21 cellular contexts compared by ENCODE assay signal in genomic region chr5:131542723-131543122, GRCh38.
DNase-seq lines count a peak whose midpoint lies in the region; ATAC-seq and TF ChIP-seq lines count a peak whose summit lies in the region.
"Had no signal": no experiment of that assay in that cellular context is flagged by ENCODE, and none has a peak within 500 bp of the region (broad histone marks: within the 10 kb centered on the region; RNA-seq: fewer than 3 reads in every experiment).

No MANE protein-coding gene starts in this region.

- no peaks in the 10 kb centered on the region for H3K9me3 ChIP-seq in A673 (ENCODE audit: low read depth, low read length, poor library complexity, severe bottlenecking)
- no peaks in the 10 kb centered on the region for H3K9me3 ChIP-seq in liver (ENCODE audit: control insufficient read depth in 4 of 4, low read length in 3 of 4)

- no peaks in the 10 kb centered on the region for H3K27me3 Mint-ChIP-seq in activated CD4-positive, alpha-beta T cell treated with anti-CD3 and anti-CD28 coated beads for 36 hours
- no peaks in the 10 kb centered on the region for H3K27me3 Mint-ChIP-seq in activated CD4-positive, alpha-beta T cell treated with anti-CD3 and anti-CD28 coated beads, Interleukin-2, amount 10 ng/mL, durations not matched to agents 7 days and 5 days
- H3K27me3 Mint-ChIP-seq in T-cell, result no peaks in the 10 kb centered on the region

- peak overlapping the region; percentile 7 for H3K4me3 Mint-ChIP-seq in activated CD4-positive, alpha-beta T cell treated with anti-CD3 and anti-CD28 coated beads for 36 hours
- H3K4me3 Mint-ChIP-seq in activated CD4-positive, alpha-beta T cell treated with anti-CD3 and anti-CD28 coated beads, Interleukin-2, amount 10 ng/mL, durations not matched to agents 7 days and 5 days, result no peak overlapping the region
- peak overlapping the region; percentile 40 to 92 (median 52) for H3K4me3 Mint-ChIP-seq in T-cell
- H3K4me3 Mint-ChIP-seq: HFFc6 had no signal

- no peak overlapping the region for H3K27ac ChIP-seq in A673 (ENCODE audit: low read depth, low read length, poor library complexity, severe bottlenecking)
- H3K27ac ChIP-seq in liver (ENCODE audit: low read depth in 1 of 2, low read length in 2 of 2), result peak overlapping the region; percentile 38 to 57
- H3K27ac ChIP-seq: 22Rv1, KMS-11 had no signal

- TSS peak; percentile 6 for BruUV-seq in A673 (replicated peaks; lab: Mats Ljungman, UMichigan)

- intact Hi-C loops in activated CD4-positive, alpha-beta T cell treated with anti-CD3 and anti-CD28 coated beads for 36 hours (cut with DNase I, micrococcal nuclease), result loop anchor here (5.0 kb wide), 2 partner anchors 90 to 560 kb away; no protein-coding TSS in a partner anchor
- intact Hi-C loops in A673 (cut with micrococcal nuclease; ENCODE audit: unreplicated experiment), result no loop called here

- no peak overlapping the region for H3K4me3 ChIP-seq in A673 (ENCODE audit: low read depth, low read length, poor library complexity, severe bottlenecking)
- H3K4me3 ChIP-seq in liver (ENCODE audit: low read depth in 1 of 3, low read length in 3 of 3), result no peak overlapping the region

- H3K27ac Mint-ChIP-seq in activated CD4-positive, alpha-beta T cell treated with anti-CD3 and anti-CD28 coated beads for 36 hours, result peak overlapping the region; percentile 60
- no peak overlapping the region for H3K27ac Mint-ChIP-seq in activated CD4-positive, alpha-beta T cell treated with anti-CD3 and anti-CD28 coated beads, Interleukin-2, amount 10 ng/mL, durations not matched to agents 7 days and 5 days
- peak overlapping the region; percentile 69 to 78 for H3K27ac Mint-ChIP-seq in T-cell
- H3K27ac Mint-ChIP-seq: HFFc6 had no signal

- peaks cover 12% of the 10 kb centered on the region for H3K4me1 ChIP-seq in A673 (ENCODE audit: insufficient read depth, low read length, poor library complexity, severe bottlenecking)
- peaks cover 3 to 26% (median 14%) of the 10 kb centered on the region in 4 donors for H3K4me1 ChIP-seq in liver (ENCODE audit: control insufficient read depth in 4 of 4, insufficient read depth in 4 of 4, low read length in 3 of 4)

- H3K9me3 Mint-ChIP-seq in activated CD4-positive, alpha-beta T cell treated with anti-CD3 and anti-CD28 coated beads for 36 hours (ENCODE audit: low read depth), result no peaks in the 10 kb centered on the region
- peaks cover 7% of the 10 kb centered on the region for H3K9me3 Mint-ChIP-seq in activated CD4-positive, alpha-beta T cell treated with anti-CD3 and anti-CD28 coated beads, Interleukin-2, amount 10 ng/mL, durations not matched to agents 7 days and 5 days
- no peaks in the 10 kb centered on the region for H3K9me3 Mint-ChIP-seq in T-cell
- H3K9me3 Mint-ChIP-seq: HFFc6 had no signal

- H3K4me1 Mint-ChIP-seq in activated CD4-positive, alpha-beta T cell treated with anti-CD3 and anti-CD28 coated beads for 36 hours, result peaks cover 81% of the 10 kb centered on the region
- peaks cover 71% of the 10 kb centered on the region for H3K4me1 Mint-ChIP-seq in activated CD4-positive, alpha-beta T cell treated with anti-CD3 and anti-CD28 coated beads, Interleukin-2, amount 10 ng/mL, durations not matched to agents 7 days and 5 days
- H3K4me1 Mint-ChIP-seq in T-cell, result peaks cover 73 to 82% (median 76%) of the 10 kb centered on the region in 3 donors

- H3K9ac ChIP-seq in liver (ENCODE audit: low read depth in 1 of 2, low read length in 2 of 2), result peak overlapping the region in 1 of 2 donors; percentile 14
- H3K9ac ChIP-seq: KMS-11 had no signal

- whole genome bisulfite sequencing in liver, result 47% methylated on average over 1 of the region's 1 CpG

- no peak for TF ChIP-seq RAD21 in liver (IDR thresholded peaks at IDR 0.05)

- DNase-seq in activated CD4-positive, alpha-beta T cell treated with anti-CD3 and anti-CD28 coated beads for 36 hours, result no peak
- DNase-seq in activated CD4-positive, alpha-beta T cell treated with anti-CD3 and anti-CD28 coated beads, Interleukin-2, amount 10 ng/mL, durations not matched to agents 7 days and 5 days, result no peak
- no peak for DNase-seq in A673 (ENCODE audit: low spot score)
- no peak for DNase-seq in T-cell
- DNase-seq in NCI-H774 (lab: John Stamatoyannopoulos, UW), result no peak
- no peak for DNase-seq in CD1c-positive myeloid dendritic cell (ENCODE audit: extremely low spot score)
- no peak for DNase-seq in DMS114 treated with DMSO at 0.1 percent for 48 hours (lab: John Stamatoyannopoulos, UW; ENCODE audit: unreplicated experiment)
- DNase-seq: COR-L47, DMS153, EL, HFFc6, NCI-H1092 treated with DMSO at 0.1 percent for 48 hours, NCI-H1694, NCI-H2107, NCI-H2227 treated with DMSO at 0.1 percent for 48 hours, NCI-H524, Right ventricle myocardium superior had no signal

- H3K36me3 Mint-ChIP-seq in activated CD4-positive, alpha-beta T cell treated with anti-CD3 and anti-CD28 coated beads for 36 hours (ENCODE audit: low read depth), result peaks cover 50% of the 10 kb centered on the region
- H3K36me3 Mint-ChIP-seq in activated CD4-positive, alpha-beta T cell treated with anti-CD3 and anti-CD28 coated beads, Interleukin-2, amount 10 ng/mL, durations not matched to agents 7 days and 5 days (ENCODE audit: low read depth), result peaks cover 66% of the 10 kb centered on the region
- peaks cover 49% of the 10 kb centered on the region for H3K36me3 Mint-ChIP-seq in T-cell

- ATAC-seq in activated CD4-positive, alpha-beta T cell treated with anti-CD3 and anti-CD28 coated beads for 36 hours, result no peak
- ATAC-seq in T-cell (replicated peaks in 1 of 4), result no peak
- ATAC-seq: Panc1 had no signal

- H3K27me3 ChIP-seq in A673 (replicated peaks; ENCODE audit: insufficient read depth, low read depth, low read length, poor library complexity) (no peaks in the 10 kb centered on the region), liver (ENCODE audit: control insufficient read depth in 4 of 4, insufficient read depth in 4 of 4, low read length in 3 of 4) (no peaks in the 10 kb centered on the region)

- CTCF ChIA-PET in activated CD4-positive, alpha-beta T cell treated with anti-CD3 and anti-CD28 coated beads for 36 hours (lab: Charles Lee), result interaction anchor here (3.4 kb wide), 1 partner anchor 10 kb away, joined by 13 read pairs; no protein-coding TSS in a partner anchor
- CTCF ChIA-PET in activated CD4-positive, alpha-beta T cell treated with anti-CD3 and anti-CD28 coated beads, Interleukin-2, amount 10 ng/mL, durations not matched to agents 7 days and 5 days (lab: Charles Lee), result interaction anchor here (2.7 kb wide), 1 partner anchor 11 kb away, joined by 15 read pairs; no protein-coding TSS in a partner anchor
- CTCF ChIA-PET in A673 (lab: Charles Lee) (no interaction called here), T-cell (lab: Charles Lee) (interaction anchor here in 1 of 2 donors (1.0 kb wide), 1 partner anchor 30 kb away, joined by 3 read pairs; no protein-coding TSS in a partner anchor)

- POLR2A ChIA-PET in activated CD4-positive, alpha-beta T cell treated with anti-CD3 and anti-CD28 coated beads for 36 hours (lab: Charles Lee), result interaction anchor here (0.6 kb wide), 1 partner anchor 23 kb away, joined by 4 read pairs; no protein-coding TSS in a partner anchor
- POLR2A ChIA-PET in activated CD4-positive, alpha-beta T cell treated with anti-CD3 and anti-CD28 coated beads, Interleukin-2, amount 10 ng/mL, durations not matched to agents 7 days and 5 days (lab: Charles Lee), result no interaction called here
- POLR2A ChIA-PET in A673 (lab: Charles Lee; ENCODE audit: low non-redundant PET), result no interaction called here
- POLR2A ChIA-PET in T-cell (lab: Charles Lee), result interaction anchor here (0.5 to 0.6 kb wide), 2 partner anchors 168 to 208 kb away, joined by 3 read pairs; no protein-coding TSS in a partner anchor

- no peak for TF ChIP-seq CTCF in A673 (conservative IDR thresholded peaks at IDR 0.05; ENCODE audit: low read depth, low read length)
- no peak for TF ChIP-seq CTCF in liver (IDR thresholded peaks at IDR 0.05; ENCODE audit: low read depth, low read length, missing input control)

- H3K36me3 ChIP-seq in A673 (ENCODE audit: insufficient read depth, low read length, poor library complexity, severe bottlenecking), result peaks cover 4% of the 10 kb centered on the region
- H3K36me3 ChIP-seq in liver (ENCODE audit: control insufficient read depth in 4 of 4, insufficient read depth in 3 of 4, low read depth in 1 of 4, low read length in 3 of 4), result no peaks in the 10 kb centered on the region

TF ChIP-seq in liver, 16 proteins besides CTCF, POLR2A, EP300 and RAD21 (continues in another document):
- TF ChIP-seq MAX (IDR thresholded peaks at IDR 0.05) (peak; percentile 52), HNF4A (conservative IDR thresholded peaks at IDR 0.05) (peak; percentile 82), YY1 (IDR thresholded peaks at IDR 0.05) (peak; percentile 36), RXRA (IDR thresholded peaks at IDR 0.05) (peak; percentile 34 to 51), FOXA1 (IDR thresholded peaks at IDR 0.05) (no peak), HNF4G (IDR thresholded peaks at IDR 0.05) (peak; percentile 74), FOXA2 (IDR thresholded peaks at IDR 0.05) (peak; percentile 53), SP1 (IDR thresholded peaks at IDR 0.05) (peak; percentile 70), TAF1 (conservative IDR thresholded peaks at IDR 0.05) (no peak)

Comparison
In these comparisons a context has a peak if more than half of its experiments do, and no peak if none do; other contexts are left out.
1. POLR2A ChIA-PET loops: an anchor here in activated CD4-positive, alpha-beta T cell treated with anti-CD3 and anti-CD28 coated beads for 36 hours (0.6 kb wide) and T-cell (0.5 to 0.6 kb wide); none called in activated CD4-positive, alpha-beta T cell treated with anti-CD3 and anti-CD28 coated beads, Interleukin-2, amount 10 ng/mL, durations not matched to agents 7 days and 5 days and A673.